1 cellular context compared by ENCODE assay signal in genomic region chr14:93171366-93171765, GRCh38.
A peak's percentile ranks its signal among the peaks of the same experiment; 100 is the strongest.
TF ChIP-seq lines count a peak whose summit lies in the region.

No MANE protein-coding gene starts in this region.

TF ChIP-seq in IMR-90, 13 proteins besides CTCF, POLR2A, EP300 and RAD21:
- TF ChIP-seq FOS (IDR thresholded peaks at IDR 0.05; ENCODE audit: low read depth, low read length), result no peak
- TF ChIP-seq NFE2L2 (IDR thresholded peaks at IDR 0.05; ENCODE audit: low read depth, low read length), result 0 out of 2 replicates have a peak, but pooled peaks have one; percentile 15
- no peak for TF ChIP-seq RFX5 (IDR thresholded peaks at IDR 0.05; ENCODE audit: low read depth, low read length)
- no peak for TF ChIP-seq CEBPB (IDR thresholded peaks at IDR 0.05; ENCODE audit: low read depth, low read length)
TF ChIP-seq in IMR-90: peak in this region for 1.
